In the genomic region with DNA sequence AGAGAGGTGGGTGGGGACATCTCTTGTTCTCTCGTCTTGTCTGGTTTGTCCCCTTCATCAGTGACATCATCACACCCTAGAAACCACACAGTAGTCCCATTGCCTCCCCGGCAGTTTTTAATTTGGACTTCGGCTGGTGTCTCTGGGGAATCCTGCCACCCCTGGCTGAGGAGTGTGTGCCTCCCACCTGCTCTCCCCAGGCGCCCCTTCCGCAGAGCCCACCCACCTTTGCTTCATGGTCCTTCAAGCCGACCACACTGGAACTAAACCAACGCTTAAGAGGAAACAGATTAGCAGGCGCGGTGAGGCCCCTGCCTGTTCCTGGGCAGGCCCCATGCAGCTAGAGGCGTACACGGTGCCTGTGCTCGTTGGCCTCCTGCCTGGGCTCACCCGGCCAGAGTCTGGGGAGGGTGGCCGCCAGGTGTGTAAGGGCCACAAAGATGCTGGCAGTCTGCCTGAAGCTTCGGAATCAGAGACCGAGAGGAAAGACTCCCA, we compare ENCODE assay signal across 8 cellular contexts.
DNase-seq lines count a peak whose midpoint lies in the region; ATAC-seq and TF ChIP-seq lines count a peak whose summit lies in the region.

No MANE protein-coding gene starts in this region.

- no peaks in the 10 kb centered on the region for H3K9me2 ChIP-seq in SK-N-SH

- H3F3A ChIP-seq in SK-N-SH (replicated peaks; ENCODE audit: insufficient read depth): peaks cover 8% of the 10 kb centered on the region

- H3K4me3 ChIP-seq in SK-N-SH (ENCODE audit: low read depth in 2 of 2, low read length in 1 of 2): no peak overlapping the region

- H2AFZ ChIP-seq in SK-N-SH (ENCODE audit: low read depth): no peak overlapping the region

- no peak overlapping the region for H3K4me2 ChIP-seq in SK-N-SH

- H3K27me3 ChIP-seq in SK-N-SH (ENCODE audit: insufficient read depth): no peaks in the 10 kb centered on the region

- no peaks in the 10 kb centered on the region for H3K79me2 ChIP-seq in SK-N-SH (ENCODE audit: insufficient read depth)

- POLR2A ChIA-PET in SK-N-SH (lab: Yijun Ruan, JAX): no interaction called here

- H4K20me1 ChIP-seq in SK-N-SH (ENCODE audit: insufficient read depth): no peaks in the 10 kb centered on the region

- TF ChIP-seq EP300 in SK-N-SH (IDR thresholded peaks at IDR 0.05; ENCODE audit: borderline replicate concordance in 1 of 2, low read depth in 1 of 2, low read length in 1 of 2): no peak

- WGBS in SK-N-SH (ENCODE audit: low lambda C conversion rate): 85% methylated on average over 13 of the region's 16 CpGs

- no peaks in the 10 kb centered on the region for H3K9me3 ChIP-seq in SK-N-SH

- no peaks in the 10 kb centered on the region for H3K36me3 ChIP-seq in SK-N-SH (replicated peaks in 1 of 2; ENCODE audit: control insufficient read depth in 1 of 2, insufficient read depth in 2 of 2, low read length in 1 of 2)

- no peak for TF ChIP-seq RAD21 in SK-N-SH (IDR thresholded peaks at IDR 0.05; ENCODE audit: low read length)

- no peak for TF ChIP-seq CTCF in SK-N-SH (IDR thresholded peaks at IDR 0.05)

- no peak for DNase-seq in activated CD4-positive, CD25-positive, alpha-beta regulatory T cell treated with anti-CD3 and anti-CD28 coated beads, Interleukin-2, amount 50 U/mL, for 72 hours
- DNase-seq in Kasumi-1 (lab: John Stamatoyannopoulos, UW) (peak; percentile 31 to 47), SK-N-SH (no peak), NCI-H2171 treated with DMSO at 0.1 percent for 48 hours (lab: John Stamatoyannopoulos, UW) (no peak), superior temporal gyrus (ENCODE audit: extremely low spot score) (no peak)
- peak; percentile 74 for DNase-seq in activated effector memory CD4-positive, alpha-beta T cell treated with anti-CD3 and anti-CD28 coated beads, Interleukin-2, amount 50 U/mL, for 16 hours
- DNase-seq in stimulated activated CD4-positive, alpha-beta T cell treated with anti-CD3 and anti-CD28 coated beads, Interleukin-4, amount 100 ng/mL, for 24 hours: peak; percentile 29

- H3K9ac ChIP-seq in SK-N-SH: no peak overlapping the region

- peak; percentile 39 to 44 for ATAC-seq in activated CD4-positive, CD25-positive, alpha-beta regulatory T cell treated with anti-CD3 and anti-CD28 coated beads, Interleukin-2, amount 50 U/mL, for 24 hours

- CTCF ChIA-PET in SK-N-SH (lab: Yijun Ruan, JAX): interaction anchor here (0.9 kb wide), 1 partner anchor 10 kb away, joined by 4 read pairs; no protein-coding TSS in a partner anchor

- peaks cover 23 to 32% of the 10 kb centered on the region in 2 experiments; a peak in 3 of 4 replicates for H3K4me1 ChIP-seq in SK-N-SH (ENCODE audit: control insufficient read depth in 1 of 2, insufficient read depth in 2 of 2, low read depth in 1 of 2, low read length in 1 of 2)

- H3K27ac ChIP-seq in SK-N-SH (ENCODE audit: low read depth in 2 of 2, low read length in 1 of 2): no peak overlapping the region

TF ChIP-seq in SK-N-SH, 30 proteins besides CTCF, POLR2A, EP300 and RAD21:
- TF ChIP-seq MXI1 (IDR thresholded peaks at IDR 0.05; ENCODE audit: low read depth, low read length) (no peak), MEF2A (IDR thresholded peaks at IDR 0.05; ENCODE audit: borderline replicate concordance, low read depth) (no peak), POLR2AphosphoS5 (IDR thresholded peaks at IDR 0.05; ENCODE audit: low read depth, low read length) (no peak), SIN3A (IDR thresholded peaks at IDR 0.05; ENCODE audit: borderline replicate concordance, low read depth, low read length) (no peak), GATA2 (CRISPR knock-in tag; IDR thresholded peaks at IDR 0.05) (no peak), TAF1 (IDR thresholded peaks at IDR 0.05; ENCODE audit: borderline replicate concordance, low read depth, low read length) (no peak), TEAD4 (IDR thresholded peaks at IDR 0.05; ENCODE audit: borderline replicate concordance, insufficient read depth) (no peak), RXRA (IDR thresholded peaks at IDR 0.05; ENCODE audit: borderline replicate concordance, low read depth) (no peak), ELF1 (IDR thresholded peaks at IDR 0.05) (no peak)
- TF ChIP-seq, protein P1, sequence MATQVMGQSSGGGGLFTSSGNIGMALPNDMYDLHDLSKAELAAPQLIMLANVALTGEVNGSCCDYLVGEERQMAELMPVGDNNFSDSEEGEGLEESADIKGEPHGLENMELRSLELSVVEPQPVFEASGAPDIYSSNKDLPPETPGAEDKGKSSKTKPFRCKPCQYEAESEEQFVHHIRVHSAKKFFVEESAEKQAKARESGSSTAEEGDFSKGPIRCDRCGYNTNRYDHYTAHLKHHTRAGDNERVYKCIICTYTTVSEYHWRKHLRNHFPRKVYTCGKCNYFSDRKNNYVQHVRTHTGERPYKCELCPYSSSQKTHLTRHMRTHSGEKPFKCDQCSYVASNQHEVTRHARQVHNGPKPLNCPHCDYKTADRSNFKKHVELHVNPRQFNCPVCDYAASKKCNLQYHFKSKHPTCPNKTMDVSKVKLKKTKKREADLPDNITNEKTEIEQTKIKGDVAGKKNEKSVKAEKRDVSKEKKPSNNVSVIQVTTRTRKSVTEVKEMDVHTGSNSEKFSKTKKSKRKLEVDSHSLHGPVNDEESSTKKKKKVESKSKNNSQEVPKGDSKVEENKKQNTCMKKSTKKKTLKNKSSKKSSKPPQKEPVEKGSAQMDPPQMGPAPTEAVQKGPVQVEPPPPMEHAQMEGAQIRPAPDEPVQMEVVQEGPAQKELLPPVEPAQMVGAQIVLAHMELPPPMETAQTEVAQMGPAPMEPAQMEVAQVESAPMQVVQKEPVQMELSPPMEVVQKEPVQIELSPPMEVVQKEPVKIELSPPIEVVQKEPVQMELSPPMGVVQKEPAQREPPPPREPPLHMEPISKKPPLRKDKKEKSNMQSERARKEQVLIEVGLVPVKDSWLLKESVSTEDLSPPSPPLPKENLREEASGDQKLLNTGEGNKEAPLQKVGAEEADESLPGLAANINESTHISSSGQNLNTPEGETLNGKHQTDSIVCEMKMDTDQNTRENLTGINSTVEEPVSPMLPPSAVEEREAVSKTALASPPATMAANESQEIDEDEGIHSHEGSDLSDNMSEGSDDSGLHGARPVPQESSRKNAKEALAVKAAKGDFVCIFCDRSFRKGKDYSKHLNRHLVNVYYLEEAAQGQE (IDR thresholded peaks at IDR 0.05; ENCODE audit: low read depth, low read length): no peak
- TF ChIP-seq, protein P2, sequence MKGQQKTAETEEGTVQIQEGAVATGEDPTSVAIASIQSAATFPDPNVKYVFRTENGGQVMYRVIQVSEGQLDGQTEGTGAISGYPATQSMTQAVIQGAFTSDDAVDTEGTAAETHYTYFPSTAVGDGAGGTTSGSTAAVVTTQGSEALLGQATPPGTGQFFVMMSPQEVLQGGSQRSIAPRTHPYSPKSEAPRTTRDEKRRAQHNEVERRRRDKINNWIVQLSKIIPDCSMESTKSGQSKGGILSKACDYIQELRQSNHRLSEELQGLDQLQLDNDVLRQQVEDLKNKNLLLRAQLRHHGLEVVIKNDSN (IDR thresholded peaks at IDR 0.05; ENCODE audit: borderline replicate concordance, low read depth): no peak
- TF ChIP-seq, protein P3, sequence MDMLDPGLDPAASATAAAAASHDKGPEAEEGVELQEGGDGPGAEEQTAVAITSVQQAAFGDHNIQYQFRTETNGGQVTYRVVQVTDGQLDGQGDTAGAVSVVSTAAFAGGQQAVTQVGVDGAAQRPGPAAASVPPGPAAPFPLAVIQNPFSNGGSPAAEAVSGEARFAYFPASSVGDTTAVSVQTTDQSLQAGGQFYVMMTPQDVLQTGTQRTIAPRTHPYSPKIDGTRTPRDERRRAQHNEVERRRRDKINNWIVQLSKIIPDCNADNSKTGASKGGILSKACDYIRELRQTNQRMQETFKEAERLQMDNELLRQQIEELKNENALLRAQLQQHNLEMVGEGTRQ (IDR thresholded peaks at IDR 0.05; ENCODE audit: borderline replicate concordance, low read depth, low read length): no peak
- TF ChIP-seq, protein P4, sequence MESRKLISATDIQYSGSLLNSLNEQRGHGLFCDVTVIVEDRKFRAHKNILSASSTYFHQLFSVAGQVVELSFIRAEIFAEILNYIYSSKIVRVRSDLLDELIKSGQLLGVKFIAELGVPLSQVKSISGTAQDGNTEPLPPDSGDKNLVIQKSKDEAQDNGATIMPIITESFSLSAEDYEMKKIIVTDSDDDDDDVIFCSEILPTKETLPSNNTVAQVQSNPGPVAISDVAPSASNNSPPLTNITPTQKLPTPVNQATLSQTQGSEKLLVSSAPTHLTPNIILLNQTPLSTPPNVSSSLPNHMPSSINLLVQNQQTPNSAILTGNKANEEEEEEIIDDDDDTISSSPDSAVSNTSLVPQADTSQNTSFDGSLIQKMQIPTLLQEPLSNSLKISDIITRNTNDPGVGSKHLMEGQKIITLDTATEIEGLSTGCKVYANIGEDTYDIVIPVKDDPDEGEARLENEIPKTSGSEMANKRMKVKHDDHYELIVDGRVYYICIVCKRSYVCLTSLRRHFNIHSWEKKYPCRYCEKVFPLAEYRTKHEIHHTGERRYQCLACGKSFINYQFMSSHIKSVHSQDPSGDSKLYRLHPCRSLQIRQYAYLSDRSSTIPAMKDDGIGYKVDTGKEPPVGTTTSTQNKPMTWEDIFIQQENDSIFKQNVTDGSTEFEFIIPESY (IDR thresholded peaks at IDR 0.05; ENCODE audit: borderline replicate concordance, low read depth): no peak
- TF ChIP-seq, protein P5, sequence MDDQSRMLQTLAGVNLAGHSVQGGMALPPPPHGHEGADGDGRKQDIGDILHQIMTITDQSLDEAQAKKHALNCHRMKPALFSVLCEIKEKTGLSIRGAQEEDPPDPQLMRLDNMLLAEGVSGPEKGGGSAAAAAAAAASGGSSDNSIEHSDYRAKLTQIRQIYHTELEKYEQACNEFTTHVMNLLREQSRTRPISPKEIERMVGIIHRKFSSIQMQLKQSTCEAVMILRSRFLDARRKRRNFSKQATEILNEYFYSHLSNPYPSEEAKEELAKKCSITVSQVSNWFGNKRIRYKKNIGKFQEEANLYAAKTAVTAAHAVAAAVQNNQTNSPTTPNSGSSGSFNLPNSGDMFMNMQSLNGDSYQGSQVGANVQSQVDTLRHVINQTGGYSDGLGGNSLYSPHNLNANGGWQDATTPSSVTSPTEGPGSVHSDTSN (IDR thresholded peaks at IDR 0.05): no peak

Comparison
In these comparisons a context has a peak if more than half of its experiments do, and no peak if none do; other contexts are left out.
1. DNase-seq: peak in Kasumi-1 (2 of 2), activated effector memory CD4-positive, alpha-beta T cell treated with anti-CD3 and anti-CD28 coated beads, Interleukin-2, amount 50 U/mL, for 16 hours (single experiment) and stimulated activated CD4-positive, alpha-beta T cell treated with anti-CD3 and anti-CD28 coated beads, Interleukin-4, amount 100 ng/mL, for 24 hours (single experiment); none in activated CD4-positive, CD25-positive, alpha-beta regulatory T cell treated with anti-CD3 and anti-CD28 coated beads, Interleukin-2, amount 50 U/mL, for 72 hours (single experiment), SK-N-SH (single experiment), NCI-H2171 treated with DMSO at 0.1 percent for 48 hours (single experiment) and superior temporal gyrus (single experiment).